In genomic region chr3:153392363-153392762, GRCh38 we compare ENCODE assay signal across 38 cellular contexts.
"Had no signal": no experiment of that assay in that cellular context is flagged by ENCODE, and none has a peak within 500 bp of the region (broad histone marks: within the 10 kb centered on the region; RNA-seq: fewer than 3 reads in every experiment).

No MANE protein-coding gene starts in this region.

- H3K9me3 Mint-ChIP-seq: activated T-helper 17 cell treated with anti-CD3 and anti-CD28 coated beads, Interleukin-2, amount 50 U/mL, for 72 hours had no signal

- H3K4me3 Mint-ChIP-seq: activated naive CD4-positive, alpha-beta T cell treated with anti-CD3 and anti-CD28 coated beads for 36 hours; activated naive CD4-positive, alpha-beta T cell treated with anti-CD3 and anti-CD28 coated beads, Interleukin-2, amount 10 ng/mL, durations not matched to agents 7 days and 5 days; activated naive CD4-positive, alpha-beta T cell treated with anti-CD3 and anti-CD28 coated beads, Interleukin-2, amount 50 U/mL, for 24 hours; activated naive CD8-positive, alpha-beta T cell; activated naive CD8-positive, alpha-beta T cell treated with anti-CD3 and anti-CD28 coated beads for 36 hours; activated naive CD8-positive, alpha-beta T cell treated with anti-CD3 and anti-CD28 coated beads, Interleukin-2, amount 10 ng/mL, durations not matched to agents 7 days and 5 days; activated naive CD8-positive, alpha-beta T cell treated with anti-CD3 and anti-CD28 coated beads, Interleukin-2, amount 50 U/mL, for 24 hours; activated T-cell treated with anti-CD3 and anti-CD28 coated beads, Interleukin-2, amount 50 U/mL, for 24 hours; activated T-cell treated with anti-CD3 and anti-CD28 coated beads, Interleukin-2, amount 50 U/mL, for 4 hours; activated T-helper 1 cell treated with anti-CD3 and anti-CD28 coated beads, Interleukin-12 subunit alpha, Interleukin-12 subunit beta, Interleukin-2, Interleukin-4 antibody, amounts not matched to agents 30 ng/mL and 10 ng/mL and 1 ng/mL, durations not matched to agents 14 hours and 24 hours and 36 hours; activated T-helper 17 cell treated with anti-CD3 and anti-CD28 coated beads, Interleukin-2, amount 50 U/mL, for 72 hours; brain; central memory CD8-positive, alpha-beta T cell had no signal

- H3K9me3 ChIP-seq: adrenal gland, body of pancreas had no signal

- H3K36me3 Mint-ChIP-seq: activated naive CD8-positive, alpha-beta T cell treated with anti-CD3 and anti-CD28 coated beads, Interleukin-2, amount 10 ng/mL, durations not matched to agents 7 days and 5 days; brain had no signal

- FAIRE-seq: astrocyte, bronchial epithelial cell had no signal

- H3K4me3 ChIP-seq: adrenal gland, ascending aorta, body of pancreas, breast epithelium, cardiac muscle cell had no signal

- H3K27ac Mint-ChIP-seq: activated naive CD4-positive, alpha-beta T cell treated with anti-CD3 and anti-CD28 coated beads for 36 hours; activated naive CD4-positive, alpha-beta T cell treated with anti-CD3 and anti-CD28 coated beads, Interleukin-2, amount 10 ng/mL, durations not matched to agents 7 days and 5 days; activated naive CD4-positive, alpha-beta T cell treated with anti-CD3 and anti-CD28 coated beads, Interleukin-2, amount 50 U/mL, for 24 hours; activated naive CD4-positive, alpha-beta T cell treated with anti-CD3 and anti-CD28 coated beads, Interleukin-2, amount 50 U/mL, for 72 hours; activated naive CD8-positive, alpha-beta T cell; activated naive CD8-positive, alpha-beta T cell treated with anti-CD3 and anti-CD28 coated beads for 36 hours; activated naive CD8-positive, alpha-beta T cell treated with anti-CD3 and anti-CD28 coated beads, Interleukin-2, amount 10 ng/mL, durations not matched to agents 7 days and 5 days; activated naive CD8-positive, alpha-beta T cell treated with anti-CD3 and anti-CD28 coated beads, Interleukin-2, amount 50 U/mL, for 24 hours; activated T-cell treated with anti-CD3 and anti-CD28 coated beads, Interleukin-2, amount 50 U/mL, for 24 hours; activated T-helper 1 cell treated with anti-CD3 and anti-CD28 coated beads, Interleukin-12 subunit alpha, Interleukin-12 subunit beta, Interleukin-2, Interleukin-4 antibody, amounts not matched to agents 30 ng/mL and 10 ng/mL and 1 ng/mL, durations not matched to agents 14 hours and 24 hours and 36 hours; activated T-helper 17 cell treated with anti-CD3 and anti-CD28 coated beads, Interleukin-2, amount 50 U/mL, for 72 hours; activated T-helper 2 cell treated with anti-CD3 and anti-CD28 coated beads, Interferon-gamma antibody, Interleukin-2, Interleukin-4, amounts not matched to agents 10 μg/mL and 5 μg/mL and 100 μg/mL, durations not matched to agents 14 hours and 24 hours and 36 hours; brain had no signal

- H3K27me3 Mint-ChIP-seq: activated naive CD8-positive, alpha-beta T cell treated with anti-CD3 and anti-CD28 coated beads for 36 hours; activated naive CD8-positive, alpha-beta T cell treated with anti-CD3 and anti-CD28 coated beads, Interleukin-2, amount 10 ng/mL, durations not matched to agents 7 days and 5 days; activated naive CD8-positive, alpha-beta T cell treated with anti-CD3 and anti-CD28 coated beads, Interleukin-2, amount 50 U/mL, for 24 hours; activated T-cell treated with anti-CD3 and anti-CD28 coated beads, Interleukin-2, amount 50 U/mL, for 24 hours; activated T-helper 17 cell treated with anti-CD3 and anti-CD28 coated beads, Interleukin-2, amount 50 U/mL, for 72 hours; brain; central memory CD8-positive, alpha-beta T cell had no signal

- DNase-seq: activated effector memory CD4-positive, alpha-beta T cell treated with anti-CD3 and anti-CD28 coated beads, Interleukin-2, amount 50 U/mL, for 16 hours; activated effector memory CD4-positive, alpha-beta T cell treated with Interleukin-2 at 50 U/mL for 16 hours; activated gamma-delta T cell; activated gamma-delta T cell treated with Interleukin-2 at 50 U/mL for 16 hours; activated naive CD4-positive, alpha-beta T cell; activated naive CD4-positive, alpha-beta T cell treated with anti-CD3 and anti-CD28 coated beads for 36 hours; activated naive CD4-positive, alpha-beta T cell treated with anti-CD3 and anti-CD28 coated beads, Interleukin-2, amount 10 ng/mL, durations not matched to agents 7 days and 5 days; activated naive CD4-positive, alpha-beta T cell treated with anti-CD3 and anti-CD28 coated beads, Interleukin-2, amount 50 U/mL, for 16 hours; activated naive CD4-positive, alpha-beta T cell treated with Interleukin-2 at 50 U/mL for 16 hours; activated naive CD8-positive, alpha-beta T cell treated with anti-CD3 and anti-CD28 coated beads for 36 hours; activated naive CD8-positive, alpha-beta T cell treated with anti-CD3 and anti-CD28 coated beads, Interleukin-2, amount 10 ng/mL, durations not matched to agents 7 days and 5 days; activated naive CD8-positive, alpha-beta T cell treated with anti-CD3 and anti-CD28 coated beads, Interleukin-2, amount 50 U/mL, for 24 hours; activated T-cell treated with anti-CD3 and anti-CD28 coated beads, Interleukin-2, amount 50 U/mL, for 24 hours; activated T-cell treated with anti-CD3 and anti-CD28 coated beads, Interleukin-2, amount 50 U/mL, for 4 hours; activated T-cell treated with anti-CD3 and anti-CD28 coated beads, Interleukin-2, amount 50 U/mL, for 48 hours; adrenal gland; amniotic stem cell; amygdala; anterior cingulate cortex; aorta; body of pancreas; brain microvascular endothelial cell; caudate nucleus; central memory CD4-positive, alpha-beta T cell; cerebellar nuclear complex had no signal

- H3K27ac ChIP-seq: adrenal gland, ascending aorta, body of pancreas, brain microvascular endothelial cell, breast epithelium, cardiac muscle cell had no signal

- ATAC-seq: activated naive CD4-positive, alpha-beta T cell treated with anti-CD3 and anti-CD28 coated beads, Interleukin-2, amount 50 U/mL, for 72 hours; activated naive CD8-positive, alpha-beta T cell treated with anti-CD3 and anti-CD28 coated beads, Interleukin-2, amount 50 U/mL, for 24 hours; activated T-cell treated with anti-CD3 and anti-CD28 coated beads, Interleukin-2, amount 50 U/mL, for 4 hours; activated T-helper 17 cell treated with anti-CD3 and anti-CD28 coated beads, Interleukin-2, amount 50 U/mL, for 72 hours; body of pancreas had no signal

- H3K27me3 ChIP-seq: adrenal gland, ascending aorta, body of pancreas, brain microvascular endothelial cell, breast epithelium, cardiac muscle cell had no signal

- H3K36me3 ChIP-seq: adrenal gland, ascending aorta, brain microvascular endothelial cell, breast epithelium, cardiac muscle cell had no signal

- H3K4me1 Mint-ChIP-seq: activated naive CD4-positive, alpha-beta T cell treated with anti-CD3 and anti-CD28 coated beads, Interleukin-2, amount 50 U/mL, for 24 hours; activated naive CD8-positive, alpha-beta T cell treated with anti-CD3 and anti-CD28 coated beads for 36 hours; activated naive CD8-positive, alpha-beta T cell treated with anti-CD3 and anti-CD28 coated beads, Interleukin-2, amount 10 ng/mL, durations not matched to agents 7 days and 5 days; activated naive CD8-positive, alpha-beta T cell treated with anti-CD3 and anti-CD28 coated beads, Interleukin-2, amount 50 U/mL, for 24 hours; activated T-helper 17 cell treated with anti-CD3 and anti-CD28 coated beads, Interleukin-2, amount 50 U/mL, for 72 hours; brain; central memory CD8-positive, alpha-beta T cell had no signal

- H3K4me1 ChIP-seq: adrenal gland, ascending aorta, body of pancreas, breast epithelium had no signal
